ENCODE assay signal across 10 cellular contexts in the genomic region with DNA sequence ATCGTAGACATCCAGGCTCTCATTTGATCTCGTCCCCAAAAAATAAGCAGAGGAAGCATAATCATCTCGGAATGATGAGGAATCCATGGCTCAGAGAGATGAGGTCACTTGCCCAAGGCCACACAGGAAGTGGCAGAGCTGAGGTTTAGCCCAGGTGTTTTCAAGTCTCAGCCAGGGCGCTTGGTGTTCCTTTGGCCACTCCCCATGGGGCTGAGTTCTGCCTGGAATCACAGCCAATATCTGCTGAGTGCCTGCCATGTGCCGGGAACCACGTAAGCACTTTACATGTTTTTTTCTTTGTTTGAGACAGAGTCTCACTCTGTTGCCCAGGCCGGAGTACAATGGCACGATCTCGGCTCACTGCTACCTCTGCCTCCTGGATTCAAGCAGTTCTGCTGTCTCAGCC. TPM values are rescaled to one million over a fixed set of nuclear protein-coding genes. Genes with fewer than 3 reads are reported as not detected.
DNase-seq lines count a peak whose midpoint lies in the region; ATAC-seq and TF ChIP-seq lines count a peak whose summit lies in the region.
"Had no signal": no experiment of that assay in that cellular context is flagged by ENCODE, and none has a peak within 500 bp of the region (broad histone marks: within the 10 kb centered on the region; RNA-seq: fewer than 3 reads in every experiment).

No MANE protein-coding gene starts in this region.

- dilution Hi-C loops in mammary epithelial cell (cut with HindIII; ENCODE audit: low sequenced_read_pairs) = no loop called here

- no peak for TF ChIP-seq CTCF in MM.1S (IDR thresholded peaks at IDR 0.05; ENCODE audit: low read length)
- TF ChIP-seq CTCF in mammary epithelial cell (conservative IDR thresholded peaks at IDR 0.05 in 1 of 2, IDR thresholded peaks at IDR 0.05 in 1 of 2; ENCODE audit: extremely low read depth in 1 of 2, insufficient read depth in 1 of 2, low read depth in 1 of 2, low read length in 2 of 2) = no peak
- no peak for TF ChIP-seq CTCF in mucosa of descending colon (IDR thresholded peaks at IDR 0.05)

- peak; percentile 78 for DNase-seq in EH (ENCODE audit: low read depth)
- peak; percentile 92 for DNase-seq in MM.1S
- DNase-seq in mammary epithelial cell = peak; percentile 96
- peak; percentile 80 to 82 (median 80) for DNase-seq in mucosa of descending colon
- no peak for DNase-seq in HEK293T (ENCODE audit: extremely low spot score)
- DNase-seq in DMS 273 treated with DMSO at 0.1 percent for 48 hours (lab: John Stamatoyannopoulos, UW) = no peak
- DNase-seq: activated T-cell treated with anti-CD3 and anti-CD28 coated beads, Interleukin-2, amount 50 U/mL, for 24 hours; retina had no signal

- peak overlapping the region; percentile 21; the same call in 1 of the 2 replicates for H3K4me3 ChIP-seq in MM.1S (ENCODE audit: low read length)
- H3K4me3 ChIP-seq in mammary epithelial cell (replicated peaks in 1 of 3; ENCODE audit: insufficient read depth in 1 of 3, low read depth in 2 of 3, low read length in 3 of 3) = no peak overlapping the region
- no peak overlapping the region for H3K4me3 ChIP-seq in mucosa of descending colon

- no TSS peak for BruUV-seq in mammary epithelial cell (replicated peaks; lab: Mats Ljungman, UMichigan)

- H2AFZ ChIP-seq in MM.1S (ENCODE audit: low read length) = peak overlapping the region; percentile 32
- peak overlapping the region; percentile 60 for H2AFZ ChIP-seq in mammary epithelial cell (ENCODE audit: low read depth, low read length)

- intact Hi-C loops in mammary epithelial cell (cut with micrococcal nuclease) (loop anchor here (1.0 kb wide), 1 partner anchor 29 kb away; no protein-coding TSS in a partner anchor), mucosa of descending colon (cut with DNase I, micrococcal nuclease) (no loop called here)

- H3K9ac ChIP-seq in MM.1S (ENCODE audit: low read length) = no peak overlapping the region
- peak overlapping the region; percentile 12 for H3K9ac ChIP-seq in mammary epithelial cell (ENCODE audit: insufficient read depth, low read length)

- POLR2A ChIA-PET in HEK293T (lab: Yijun Ruan, JAX) = no interaction called here

- WGBS in mammary epithelial cell (ENCODE audit: low coverage, missing lambda C conversion rate) = 19% methylated on average over 9 of the region's 9 CpGs

- peak overlapping the region; percentile 54 for H3K4me2 ChIP-seq in MM.1S (ENCODE audit: low read depth, low read length)
- H3K4me2 ChIP-seq in mammary epithelial cell (ENCODE audit: insufficient read depth, low read depth, low read length) = peak overlapping the region; percentile 17

- H4K20me1 ChIP-seq in MM.1S (ENCODE audit: insufficient read depth, low read length) = no peaks in the 10 kb centered on the region
- H4K20me1 ChIP-seq in mammary epithelial cell (ENCODE audit: insufficient read depth, low read length) = no peaks in the 10 kb centered on the region

- no peaks in the 10 kb centered on the region for H3K36me3 ChIP-seq in MM.1S (replicated peaks; ENCODE audit: insufficient read depth, low read length)
- no peaks in the 10 kb centered on the region for H3K36me3 ChIP-seq in mammary epithelial cell (ENCODE audit: insufficient read depth, low read length)
- H3K36me3 ChIP-seq in mucosa of descending colon (ENCODE audit: low read depth) = no peaks in the 10 kb centered on the region

- H3K27ac ChIP-seq in MM.1S (ENCODE audit: low read length) = peak overlapping the region; percentile 51; the same call in 1 of the 2 replicates
- peak overlapping the region; percentile 87 for H3K27ac ChIP-seq in mammary epithelial cell (ENCODE audit: insufficient read depth, low read depth, low read length)

- peaks cover 28% of the 10 kb centered on the region for H3F3A ChIP-seq in MM.1S (ENCODE audit: insufficient read depth, low read length)

- H3K9me3 ChIP-seq in MM.1S (replicated peaks; ENCODE audit: insufficient read depth, low read length) (no peaks in the 10 kb centered on the region), mammary epithelial cell (replicated peaks; ENCODE audit: insufficient read depth, low read length) (no peaks in the 10 kb centered on the region), mucosa of descending colon (no peaks in the 10 kb centered on the region)

- H3K27me3 ChIP-seq in MM.1S (replicated peaks; ENCODE audit: insufficient read depth, low read length) (peaks cover 13% of the 10 kb centered on the region), mammary epithelial cell (ENCODE audit: insufficient read depth, low read length) (no peaks in the 10 kb centered on the region)

- H3K9me2 ChIP-seq in MM.1S (replicated peaks; ENCODE audit: insufficient read depth, low read length) = no peaks in the 10 kb centered on the region

- CTCF ChIA-PET in mammary epithelial cell (lab: Charles Lee; ENCODE audit: low non-redundant PET) = no interaction called here
- CTCF ChIA-PET in HEK293T (lab: Yijun Ruan, JAX) = no interaction called here

- ATAC-seq in mucosa of descending colon (peak; percentile 92), GM21381 (IDR thresholded peaks at IDR 0.05; ENCODE audit: unreplicated experiment) (no peak), GM18907 (IDR thresholded peaks at IDR 0.05; ENCODE audit: unreplicated experiment) (no peak)

- in situ Hi-C loops in mammary epithelial cell (cut with MboI; ENCODE audit: low sequenced_read_pairs in 2 of 2) = no loop called here

- H3K4me1 ChIP-seq in MM.1S (ENCODE audit: low read length) (peaks cover 17% of the 10 kb centered on the region), mammary epithelial cell (ENCODE audit: insufficient read depth, low read length) (peaks cover 23% of the 10 kb centered on the region), mucosa of descending colon (ENCODE audit: low read depth) (peaks cover 34% of the 10 kb centered on the region)

- no peaks in the 10 kb centered on the region for H3K79me2 ChIP-seq in MM.1S (ENCODE audit: low read length)
- no peaks in the 10 kb centered on the region for H3K79me2 ChIP-seq in mammary epithelial cell (ENCODE audit: insufficient read depth, low read length)

TF ChIP-seq in HEK293T, 16 proteins besides CTCF, POLR2A, EP300 and RAD21:
- TF ChIP-seq CTBP1 (IDR thresholded peaks at IDR 0.05; ENCODE audit: borderline replicate concordance) (no peak), HDGF (IDR thresholded peaks at IDR 0.05; ENCODE audit: borderline replicate concordance) (no peak)

RNA-seq across cellular contexts. Expression of gene MYH9, which starts 29.5 kb away (rescaled TPM):
- total RNA-seq in mammary epithelial cell (1,000 to 10,000 TPM; 1,183 to 1,246 TPM), mucosa of descending colon (100 to 1,000 TPM; 501 to 831 (median 599) TPM)
- polyA plus RNA-seq in mammary epithelial cell = 295 TPM
- polyA minus RNA-seq in mammary epithelial cell = 996 TPM

Comparison
In these comparisons a context has a peak if more than half of its experiments do, and no peak if none do; other contexts are left out.
1. DNase-seq: peak in EH (single experiment), MM.1S (single experiment), mammary epithelial cell (single experiment) and mucosa of descending colon (3 of 3); none in HEK293T (single experiment) and DMS 273 treated with DMSO at 0.1 percent for 48 hours (single experiment).